Comparison of ENCODE assay signal across 17 cellular contexts in the genomic region with DNA sequence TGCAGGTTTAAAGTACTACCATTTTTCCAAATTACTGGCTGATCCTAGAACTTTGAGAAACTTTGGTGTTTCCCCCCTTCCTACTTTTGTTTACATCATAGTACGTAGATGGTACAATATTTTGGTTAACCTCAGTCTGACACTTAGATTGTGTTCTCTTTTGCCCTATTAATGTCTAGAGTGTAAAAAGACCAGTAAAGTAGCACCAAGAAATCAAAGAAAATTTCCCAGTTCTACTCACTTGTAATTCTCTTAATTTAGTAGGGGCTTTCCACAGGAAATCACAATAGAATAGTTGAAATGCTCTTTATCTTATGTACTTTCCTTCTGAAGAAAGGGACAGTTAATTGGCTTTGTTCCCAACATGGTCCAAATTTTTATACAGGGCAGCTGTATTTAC. TPM values are rescaled to one million over a fixed set of nuclear protein-coding genes. Genes with fewer than 3 reads are reported as not detected.
A peak's percentile ranks its signal among the peaks of the same experiment; 100 is the strongest.
DNase-seq lines count a peak whose midpoint lies in the region; ATAC-seq and TF ChIP-seq lines count a peak whose summit lies in the region.
"Had no signal": no experiment of that assay in that cellular context is flagged by ENCODE, and none has a peak within 500 bp of the region (broad histone marks: within the 10 kb centered on the region; RNA-seq: fewer than 3 reads in every experiment).

No MANE protein-coding gene starts in this region.

- POLR2A ChIA-PET in activated CD8-positive, alpha-beta T cell treated with anti-CD3 and anti-CD28 coated beads for 36 hours (lab: Charles Lee), result interaction anchor here (1.0 to 1.9 kb wide), 2 partner anchors 52 to 73 kb away, joined by 3 to 7 read pairs; a partner anchor contains a TSS

- H3K27ac Mint-ChIP-seq in activated naive CD4-positive, alpha-beta T cell treated with anti-CD3 and anti-CD28 coated beads, Interleukin-2, amount 50 U/mL, for 24 hours, result peak overlapping the region; percentile 91
- H3K27ac Mint-ChIP-seq in activated CD8-positive, alpha-beta T cell treated with anti-CD3 and anti-CD28 coated beads for 36 hours, result peak overlapping the region; percentile 79
- peak overlapping the region; percentile 46 for H3K27ac Mint-ChIP-seq in type B pancreatic cell

- peak; percentile 59 for ATAC-seq in activated CD8-positive, alpha-beta T cell treated with anti-CD3 and anti-CD28 coated beads for 36 hours
- ATAC-seq in GM21786 (IDR thresholded peaks at IDR 0.05; ENCODE audit: unreplicated experiment), result no peak
- ATAC-seq in GM19023 (IDR thresholded peaks at IDR 0.05; ENCODE audit: unreplicated experiment), result no peak
- ATAC-seq in GM19395 (IDR thresholded peaks at IDR 0.05; ENCODE audit: unreplicated experiment), result no peak
- ATAC-seq: left cardiac atrium had no signal

- no peaks in the 10 kb centered on the region for H3K9me3 Mint-ChIP-seq in activated naive CD4-positive, alpha-beta T cell treated with anti-CD3 and anti-CD28 coated beads, Interleukin-2, amount 50 U/mL, for 24 hours
- H3K9me3 Mint-ChIP-seq in activated CD8-positive, alpha-beta T cell treated with anti-CD3 and anti-CD28 coated beads for 36 hours, result no peaks in the 10 kb centered on the region
- no peaks in the 10 kb centered on the region for H3K9me3 Mint-ChIP-seq in type B pancreatic cell
- H3K9me3 Mint-ChIP-seq: brain had no signal

- no peak overlapping the region for H3K4me3 ChIP-seq in fibroblast of pulmonary artery (replicated peaks; ENCODE audit: low read depth, low read length)
- H3K4me3 ChIP-seq: heart right ventricle, Peyer's patch had no signal

- H3K4me1 Mint-ChIP-seq in activated naive CD4-positive, alpha-beta T cell treated with anti-CD3 and anti-CD28 coated beads, Interleukin-2, amount 50 U/mL, for 24 hours, result peaks cover 61% of the 10 kb centered on the region
- peaks cover 48% of the 10 kb centered on the region for H3K4me1 Mint-ChIP-seq in activated CD8-positive, alpha-beta T cell treated with anti-CD3 and anti-CD28 coated beads for 36 hours (ENCODE audit: low read depth)
- H3K4me1 Mint-ChIP-seq in type B pancreatic cell (ENCODE audit: unreplicated experiment), result peaks cover 14% of the 10 kb centered on the region

- TF ChIP-seq CTCF in activated CD8-positive, alpha-beta T cell treated with anti-CD3 and anti-CD28 coated beads for 36 hours (IDR thresholded peaks at IDR 0.05), result no peak
- TF ChIP-seq CTCF in fibroblast of pulmonary artery (IDR thresholded peaks at IDR 0.05; ENCODE audit: low read length, missing control alignments), result no peak
- no peak for TF ChIP-seq CTCF in type B pancreatic cell (conservative IDR thresholded peaks at IDR 0.05)

- H3K36me3 Mint-ChIP-seq in activated naive CD4-positive, alpha-beta T cell treated with anti-CD3 and anti-CD28 coated beads, Interleukin-2, amount 50 U/mL, for 24 hours, result peaks cover 39% of the 10 kb centered on the region
- peaks cover 41% of the 10 kb centered on the region for H3K36me3 Mint-ChIP-seq in activated CD8-positive, alpha-beta T cell treated with anti-CD3 and anti-CD28 coated beads for 36 hours (ENCODE audit: low read depth)
- peaks cover 4% of the 10 kb centered on the region for H3K36me3 Mint-ChIP-seq in type B pancreatic cell

- H3K27me3 Mint-ChIP-seq in activated naive CD4-positive, alpha-beta T cell treated with anti-CD3 and anti-CD28 coated beads, Interleukin-2, amount 50 U/mL, for 24 hours, result no peaks in the 10 kb centered on the region
- H3K27me3 Mint-ChIP-seq in activated CD8-positive, alpha-beta T cell treated with anti-CD3 and anti-CD28 coated beads for 36 hours, result no peaks in the 10 kb centered on the region
- H3K27me3 Mint-ChIP-seq in type B pancreatic cell, result no peaks in the 10 kb centered on the region
- H3K27me3 Mint-ChIP-seq: brain had no signal

- CTCF ChIA-PET in activated CD8-positive, alpha-beta T cell treated with anti-CD3 and anti-CD28 coated beads for 36 hours (lab: Charles Lee), result interaction anchor here (1.1 to 1.7 kb wide), 2 partner anchors 9 to 15 kb away, joined by 3 to 4 read pairs; no protein-coding TSS in a partner anchor

- intact Hi-C loops in activated CD8-positive, alpha-beta T cell treated with anti-CD3 and anti-CD28 coated beads for 36 hours (cut with micrococcal nuclease), result no loop called here

- DNase-seq in activated naive CD4-positive, alpha-beta T cell treated with anti-CD3 and anti-CD28 coated beads, Interleukin-2, amount 50 U/mL, for 16 hours, result no peak
- no peak for DNase-seq in activated CD8-positive, alpha-beta T cell treated with anti-CD3 and anti-CD28 coated beads for 36 hours
- peak; percentile 84 for DNase-seq in fibroblast of pulmonary artery (ENCODE audit: low read depth)
- no peak for DNase-seq in type B pancreatic cell (ENCODE audit: extremely low spot score, unreplicated experiment)
- DNase-seq: DND-41; heart right ventricle; left cardiac atrium; NCI-H1417 treated with DMSO at 0.1 percent for 48 hours; NCI-H446 treated with DMSO at 0.1 percent for 48 hours; Peyer's patch; stimulated activated CD4-positive, alpha-beta T cell treated with anti-CD3 and anti-CD28 coated beads, Interleukin-4, amount 100 ng/mL, for 1 hour; T1000 had no signal

- peak overlapping the region; percentile 77 for H3K4me3 Mint-ChIP-seq in activated naive CD4-positive, alpha-beta T cell treated with anti-CD3 and anti-CD28 coated beads, Interleukin-2, amount 50 U/mL, for 24 hours
- peak overlapping the region; percentile 23 for H3K4me3 Mint-ChIP-seq in activated CD8-positive, alpha-beta T cell treated with anti-CD3 and anti-CD28 coated beads for 36 hours
- no peak overlapping the region for H3K4me3 Mint-ChIP-seq in type B pancreatic cell
- H3K4me3 Mint-ChIP-seq: brain had no signal

RNA-seq across cellular contexts. Expression of a gene that starts 51.6 kb away (rescaled TPM):
- total RNA-seq in activated CD8-positive, alpha-beta T cell treated with anti-CD3 and anti-CD28 coated beads for 36 hours, result 100 to 1,000 TPM; 224 to 230 TPM
- total RNA-seq in type B pancreatic cell (ENCODE audit: low replicate concordance), result 20.6 and 25.1 TPM in 2 replicates
